16 cellular contexts compared by ENCODE assay signal in genomic region chr13:29961036-29961685, GRCh38.
DNase-seq lines count a peak whose midpoint lies in the region; TF ChIP-seq lines count a peak whose summit lies in the region.
"Had no signal": no experiment of that assay in that cellular context is flagged by ENCODE, and none has a peak within 500 bp of the region (broad histone marks: within the 10 kb centered on the region; RNA-seq: fewer than 3 reads in every experiment).

No MANE protein-coding gene starts in this region.

- no peak overlapping the region for H2AFZ ChIP-seq in neural progenitor cell (replicated peaks)
- H2AFZ ChIP-seq: GM23338 had no signal

- CTCF ChIA-PET in CD4-positive, alpha-beta memory T cell (lab: Charles Lee; ENCODE audit: partially characterized antibody) = interaction anchor here (0.8 to 1.5 kb wide), 3 partner anchors 23 to 190 kb away, joined by 3 to 9 read pairs (median 3); no protein-coding TSS in a partner anchor

- H3K4me1 ChIP-seq in CD4-positive, alpha-beta memory T cell (ENCODE audit: insufficient read depth, low read length) = peaks cover 32% of the 10 kb centered on the region
- peaks cover 20% of the 10 kb centered on the region for H3K4me1 ChIP-seq in effector memory CD4-positive, alpha-beta T cell (ENCODE audit: control insufficient read depth, insufficient read depth, low read length, poor library complexity, severe bottlenecking)
- H3K4me1 ChIP-seq in neural progenitor cell = peaks cover 15% of the 10 kb centered on the region

- H3K4me3 Mint-ChIP-seq in CD4-positive, alpha-beta memory T cell = peak overlapping the region in 4 of 8 donors; percentile 30 to 54 (median 38)
- no peak overlapping the region for H3K4me3 Mint-ChIP-seq in neural crest cell
- no peak overlapping the region for H3K4me3 Mint-ChIP-seq in neural progenitor cell
- H3K4me3 Mint-ChIP-seq: GM23338 had no signal

- intact Hi-C loops in CD4-positive, alpha-beta memory T cell (cut with micrococcal nuclease) = no loop called here

- TF ChIP-seq CTCF in neural crest cell (conservative IDR thresholded peaks at IDR 0.05) (no peak), neural progenitor cell (IDR thresholded peaks at IDR 0.05) (no peak)

- H3K9me3 Mint-ChIP-seq in CD4-positive, alpha-beta memory T cell = no peaks in the 10 kb centered on the region
- peaks cover 5% of the 10 kb centered on the region for H3K9me3 Mint-ChIP-seq in neural crest cell
- peaks cover 4% of the 10 kb centered on the region for H3K9me3 Mint-ChIP-seq in neural progenitor cell

- no peaks in the 10 kb centered on the region for H3K27me3 ChIP-seq in CD4-positive, alpha-beta memory T cell (ENCODE audit: insufficient read depth, low read length)
- H3K27me3 ChIP-seq in effector memory CD4-positive, alpha-beta T cell (replicated peaks; ENCODE audit: control insufficient read depth, insufficient read depth, low read length, poor library complexity, severe bottlenecking) = no peaks in the 10 kb centered on the region
- H3K27me3 ChIP-seq in neural progenitor cell (no peaks in the 10 kb centered on the region), H7 (ENCODE audit: control insufficient read depth, insufficient read depth, low read length) (no peaks in the 10 kb centered on the region)

- no peaks in the 10 kb centered on the region for H3K36me3 Mint-ChIP-seq in CD4-positive, alpha-beta memory T cell
- H3K36me3 Mint-ChIP-seq in neural crest cell (ENCODE audit: low read depth) (peaks cover 3% of the 10 kb centered on the region), neural progenitor cell (no peaks in the 10 kb centered on the region)

- no peak overlapping the region for H3K9ac ChIP-seq in neural progenitor cell

- peak in 2 of 5 donors; percentile 6 to 31 for DNase-seq in CD4-positive, alpha-beta memory T cell
- DNase-seq in LHCN-M2 (ENCODE audit: low read depth) (peak; percentile 37), neural crest cell (ENCODE audit: low read depth, low spot score) (peak; percentile 10), neural progenitor cell (ENCODE audit: low spot score) (no peak), H7 (no peak), AG20443 (ENCODE audit: low spot score) (no peak)
- DNase-seq in effector memory CD4-positive, alpha-beta T cell = no peak
- DNase-seq: GF-D8; NCI-H1417 treated with DMSO at 0.1 percent for 48 hours; NCI-H1930; NCI-H2171; NCI-H446; NK-92 treated with Interleukin-12 subunit alpha and Interleukin-12 subunit beta, amount 100 ng/mL, for 24 hours; OCI-M1; SIG-M5 had no signal

- no peak overlapping the region for H3K4me2 ChIP-seq in neural progenitor cell
- H3K4me2 ChIP-seq: GM23338 had no signal

- no peaks in the 10 kb centered on the region for H4K20me1 ChIP-seq in neural progenitor cell (ENCODE audit: low read depth)

- POLR2A ChIA-PET in CD4-positive, alpha-beta memory T cell (lab: Charles Lee; ENCODE audit: partially characterized antibody) = interaction anchor here (1.3 to 9.8 kb wide), 2 partner anchors 23 to 111 kb away, joined by 4 to 247 read pairs; no protein-coding TSS in a partner anchor

- peaks cover 25 to 53% (median 38%) of the 10 kb centered on the region in 4 donors for H3K4me1 Mint-ChIP-seq in CD4-positive, alpha-beta memory T cell
- H3K4me1 Mint-ChIP-seq in neural crest cell = peaks cover 47% of the 10 kb centered on the region
- H3K4me1 Mint-ChIP-seq in neural progenitor cell = peaks cover 32% of the 10 kb centered on the region

- H3K27ac ChIP-seq in CD4-positive, alpha-beta memory T cell (ENCODE audit: low read depth, low read length) = no peak overlapping the region
- peak overlapping the region; percentile 5 for H3K27ac ChIP-seq in effector memory CD4-positive, alpha-beta T cell (ENCODE audit: insufficient read depth, low read length, poor library complexity, severe bottlenecking)
- no peak overlapping the region for H3K27ac ChIP-seq in neural progenitor cell

- H3K27ac Mint-ChIP-seq in CD4-positive, alpha-beta memory T cell = peak overlapping the region; percentile 66 to 94 (median 78)
- H3K27ac Mint-ChIP-seq in neural crest cell (ENCODE audit: unreplicated experiment) (no peak overlapping the region), neural progenitor cell (no peak overlapping the region)
- H3K27ac Mint-ChIP-seq: GM23338 had no signal

- H3K27me3 Mint-ChIP-seq in CD4-positive, alpha-beta memory T cell = no peaks in the 10 kb centered on the region
- peaks cover 2% of the 10 kb centered on the region for H3K27me3 Mint-ChIP-seq in neural crest cell (ENCODE audit: low read depth)
- peaks cover 8% of the 10 kb centered on the region for H3K27me3 Mint-ChIP-seq in neural progenitor cell (ENCODE audit: insufficient read depth, low read depth)

- H3K79me2 ChIP-seq in neural progenitor cell (ENCODE audit: low read depth) = no peaks in the 10 kb centered on the region

- H3K4me3 ChIP-seq in CD4-positive, alpha-beta memory T cell (ENCODE audit: low read length in 2 of 2) = no peak overlapping the region
- no peak overlapping the region for H3K4me3 ChIP-seq in effector memory CD4-positive, alpha-beta T cell (ENCODE audit: insufficient read depth, low read depth, low read length, poor library complexity, severe bottlenecking)
- H3K4me3 ChIP-seq in neural progenitor cell = no peak overlapping the region
- H3K4me3 ChIP-seq in H7 (ENCODE audit: insufficient read depth, low read depth, low read length) = no peak overlapping the region
- H3K4me3 ChIP-seq: GM23338 had no signal

- H3F3A ChIP-seq in neural progenitor cell (ENCODE audit: low read depth) = no peaks in the 10 kb centered on the region

- H3K9me3 ChIP-seq in CD4-positive, alpha-beta memory T cell (ENCODE audit: control insufficient read depth in 1 of 2, low read length in 2 of 2) = no peaks in the 10 kb centered on the region
- no peaks in the 10 kb centered on the region for H3K9me3 ChIP-seq in effector memory CD4-positive, alpha-beta T cell (ENCODE audit: control insufficient read depth, low read length)
- no peaks in the 10 kb centered on the region for H3K9me3 ChIP-seq in neural progenitor cell (ENCODE audit: low read depth)

- H3K36me3 ChIP-seq in CD4-positive, alpha-beta memory T cell (ENCODE audit: insufficient read depth, low read length) = no peaks in the 10 kb centered on the region
- H3K36me3 ChIP-seq in effector memory CD4-positive, alpha-beta T cell (ENCODE audit: control insufficient read depth, insufficient read depth, low read length) = no peaks in the 10 kb centered on the region
- H3K36me3 ChIP-seq in neural progenitor cell (no peaks in the 10 kb centered on the region), H7 (replicated peaks; ENCODE audit: control insufficient read depth, insufficient read depth, low read length) (no peaks in the 10 kb centered on the region)

Comparison
In these comparisons a context has a peak if more than half of its experiments do, and no peak if none do; other contexts are left out.
1. DNase-seq: peak in LHCN-M2 (single experiment) and neural crest cell (single experiment); none in effector memory CD4-positive, alpha-beta T cell (0 of 3), neural progenitor cell (single experiment), H7 (single experiment) and AG20443 (single experiment).
2. H3K27ac Mint-ChIP-seq: peak in CD4-positive, alpha-beta memory T cell (7 of 7); none in neural crest cell (single experiment) and neural progenitor cell (single experiment).